In the genomic region with DNA sequence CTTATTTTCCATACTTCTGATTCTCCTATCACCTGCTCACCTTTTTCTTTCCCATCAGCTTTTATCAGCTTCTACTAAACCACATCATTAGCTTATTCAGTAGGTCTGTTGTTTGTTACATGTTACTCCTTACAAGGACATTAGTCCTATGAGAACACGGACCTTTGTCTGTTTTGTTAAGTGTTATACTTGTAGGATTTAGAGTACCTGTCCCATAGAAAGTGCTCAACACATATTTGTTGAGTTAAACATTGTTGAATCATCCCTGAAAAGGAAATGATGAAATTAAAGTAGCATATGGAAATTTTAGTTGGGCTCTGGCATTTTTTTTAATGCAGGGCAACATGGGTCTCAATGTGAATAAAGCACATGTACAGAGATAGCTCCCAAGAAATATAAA, we compare ENCODE assay signal across 15 cellular contexts.
A peak's percentile ranks its signal among the peaks of the same experiment; 100 is the strongest.
DNase-seq lines count a peak whose midpoint lies in the region; ATAC-seq and TF ChIP-seq lines count a peak whose summit lies in the region.
"Had no signal": no experiment of that assay in that cellular context is flagged by ENCODE, and none has a peak within 500 bp of the region (broad histone marks: within the 10 kb centered on the region; RNA-seq: fewer than 3 reads in every experiment).

No MANE protein-coding gene starts in this region.

- no peaks in the 10 kb centered on the region for H3K36me3 ChIP-seq in RWPE2 (ENCODE audit: low read depth)

- ATAC-seq in RWPE2 (ENCODE audit: low read depth) (peak; percentile 74), foreskin keratinocyte (peak; percentile 64), HG03571 (IDR thresholded peaks at IDR 0.05; ENCODE audit: unreplicated experiment) (no peak), HG03469 (IDR thresholded peaks at IDR 0.05; ENCODE audit: unreplicated experiment) (no peak)
- ATAC-seq in activated CD4-positive, alpha-beta T cell treated with anti-CD3 and anti-CD28 coated beads for 36 hours = no peak
- ATAC-seq: GM23338 had no signal

- H3K9me3 ChIP-seq in RWPE2 (ENCODE audit: severe bottlenecking) = no peaks in the 10 kb centered on the region

- no peak overlapping the region for H3K4me3 ChIP-seq in RWPE2 (ENCODE audit: severe bottlenecking)
- H3K4me3 ChIP-seq: GM23338 had no signal

- peak; percentile 44 for DNase-seq in DMS53 (lab: John Stamatoyannopoulos, UW)
- peak; percentile 20 for DNase-seq in ELR (ENCODE audit: low read depth)
- DNase-seq in RWPE2 (ENCODE audit: low spot score) = no peak
- DNase-seq in foreskin keratinocyte = peak; percentile 56 to 80
- no peak for DNase-seq in activated CD4-positive, alpha-beta T cell treated with anti-CD3 and anti-CD28 coated beads for 36 hours
- DNase-seq: C1 segment of cervical spinal cord; CD4-positive, alpha-beta memory T cell; DMS153; H7; IMR-90; KBM-7 had no signal

- H3K4me1 Mint-ChIP-seq in activated CD4-positive, alpha-beta T cell treated with anti-CD3 and anti-CD28 coated beads for 36 hours = no peaks in the 10 kb centered on the region
- H3K4me1 Mint-ChIP-seq: B cell; CD4-positive, alpha-beta memory T cell; GM23338 had no signal

- no peak overlapping the region for H3K27ac Mint-ChIP-seq in activated CD4-positive, alpha-beta T cell treated with anti-CD3 and anti-CD28 coated beads for 36 hours
- H3K27ac Mint-ChIP-seq: B cell; CD4-positive, alpha-beta memory T cell; GM23338 had no signal

- no peak overlapping the region for H3K4me3 Mint-ChIP-seq in activated CD4-positive, alpha-beta T cell treated with anti-CD3 and anti-CD28 coated beads for 36 hours
- H3K4me3 Mint-ChIP-seq: B cell; CD4-positive, alpha-beta memory T cell; GM23338 had no signal

- intact Hi-C loops in activated CD4-positive, alpha-beta T cell treated with anti-CD3 and anti-CD28 coated beads for 36 hours (cut with DNase I, micrococcal nuclease) = no loop called here

- no peak for TF ChIP-seq CTCF in RWPE2 (IDR thresholded peaks at IDR 0.05; ENCODE audit: poor library complexity, severe bottlenecking)
- no peak for TF ChIP-seq CTCF in foreskin keratinocyte (conservative IDR thresholded peaks at IDR 0.05)

- peaks cover 7% of the 10 kb centered on the region for H3K4me1 ChIP-seq in RWPE2 (ENCODE audit: insufficient read depth, poor library complexity, severe bottlenecking)
- H3K4me1 ChIP-seq in foreskin keratinocyte = peaks cover 6% of the 10 kb centered on the region

- CTCF ChIA-PET in activated CD4-positive, alpha-beta T cell treated with anti-CD3 and anti-CD28 coated beads for 36 hours (lab: Charles Lee) = interaction anchor here (0.6 to 1.0 kb wide), 2 partner anchors 16 to 37 kb away, joined by 3 read pairs; no protein-coding TSS in a partner anchor

- no peak overlapping the region for H3K27ac ChIP-seq in RWPE2 (ENCODE audit: poor library complexity, severe bottlenecking)
- H3K27ac ChIP-seq in foreskin keratinocyte = no peak overlapping the region

- peaks cover 4% of the 10 kb centered on the region for H3K27me3 Mint-ChIP-seq in activated CD4-positive, alpha-beta T cell treated with anti-CD3 and anti-CD28 coated beads for 36 hours
- H3K27me3 Mint-ChIP-seq: B cell had no signal

- H3K36me3 Mint-ChIP-seq in activated CD4-positive, alpha-beta T cell treated with anti-CD3 and anti-CD28 coated beads for 36 hours (ENCODE audit: low read depth) = no peaks in the 10 kb centered on the region
- H3K36me3 Mint-ChIP-seq: CD4-positive, alpha-beta memory T cell had no signal

- POLR2A ChIA-PET in activated CD4-positive, alpha-beta T cell treated with anti-CD3 and anti-CD28 coated beads for 36 hours (lab: Charles Lee) = no interaction called here

- H3K27me3 ChIP-seq in RWPE2 (ENCODE audit: insufficient read depth, poor library complexity, severe bottlenecking) = no peaks in the 10 kb centered on the region
- no peaks in the 10 kb centered on the region for H3K27me3 ChIP-seq in foreskin keratinocyte

- no peaks in the 10 kb centered on the region for H3K9me3 Mint-ChIP-seq in activated CD4-positive, alpha-beta T cell treated with anti-CD3 and anti-CD28 coated beads for 36 hours (ENCODE audit: low read depth)
- H3K9me3 Mint-ChIP-seq: CD4-positive, alpha-beta memory T cell; GM23338 had no signal

Comparison
In these comparisons a context has a peak if more than half of its experiments do, and no peak if none do; other contexts are left out.
1. DNase-seq: peak in DMS53 (single experiment), ELR (single experiment) and foreskin keratinocyte (2 of 2); none in RWPE2 (single experiment) and activated CD4-positive, alpha-beta T cell treated with anti-CD3 and anti-CD28 coated beads for 36 hours (single experiment).
2. ATAC-seq: peak in RWPE2 (single experiment) and foreskin keratinocyte (single experiment); none in activated CD4-positive, alpha-beta T cell treated with anti-CD3 and anti-CD28 coated beads for 36 hours (single experiment), HG03571 (single experiment) and HG03469 (single experiment).